8 cellular contexts compared by ENCODE assay signal in the genomic region with DNA sequence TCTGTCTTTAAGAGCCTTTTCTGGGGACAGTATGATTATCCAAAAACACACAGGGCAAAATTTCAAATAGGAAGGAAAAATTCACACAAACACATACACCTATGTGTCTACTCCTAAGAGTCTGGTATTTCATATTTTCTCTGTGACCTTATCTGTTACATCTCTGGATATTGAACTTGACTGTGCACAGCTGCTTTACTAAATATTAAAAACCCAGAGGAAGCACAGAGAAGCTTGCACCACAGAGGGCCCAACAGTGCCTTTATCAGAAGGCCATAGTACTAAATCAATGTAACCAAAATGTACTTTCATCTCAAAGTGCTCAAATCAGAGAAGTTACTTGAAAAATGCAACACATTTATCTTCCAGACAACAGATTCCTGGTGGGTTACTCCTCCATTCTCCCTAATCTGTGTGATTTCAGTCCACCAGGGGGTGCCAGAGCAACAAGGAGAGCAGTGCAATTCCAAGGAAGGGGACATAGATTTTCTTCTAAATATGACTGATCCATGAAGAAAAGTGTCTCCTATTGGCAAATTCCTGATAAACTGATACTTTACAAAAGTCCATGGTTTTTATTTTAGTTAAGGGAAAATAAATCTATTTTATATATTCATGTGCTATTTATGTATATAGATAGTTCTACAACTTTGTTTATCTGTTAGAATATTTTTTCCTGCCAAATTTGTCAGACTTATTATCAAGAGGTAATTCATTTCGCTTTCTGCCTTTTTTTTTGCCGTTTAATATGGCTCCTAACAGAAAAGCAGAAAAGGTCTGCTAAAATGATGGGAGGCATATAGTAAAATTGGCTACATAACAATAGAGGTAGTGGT.
A peak's percentile ranks its signal among the peaks of the same experiment; 100 is the strongest.
DNase-seq lines count a peak whose midpoint lies in the region; ATAC-seq lines count a peak whose summit lies in the region.

No MANE protein-coding gene starts in this region.

- no peak overlapping the region for H2BK5ac ChIP-seq in neuronal stem cell (ENCODE audit: low read length)

- H3K9me3 Mint-ChIP-seq in activated naive CD4-positive, alpha-beta T cell treated with anti-CD3 and anti-CD28 coated beads for 36 hours, result peaks cover 1% of the 10 kb centered on the region

- peaks cover 0 to 2% of the 10 kb centered on the region in 2 donors for H3K4me1 ChIP-seq in neuronal stem cell (ENCODE audit: control insufficient read depth in 2 of 2, insufficient read depth in 1 of 2, low read depth in 1 of 2, low read length in 2 of 2)

- ATAC-seq in HG02588 (IDR thresholded peaks at IDR 0.05; ENCODE audit: unreplicated experiment) (no peak), GM18868 (IDR thresholded peaks at IDR 0.05; ENCODE audit: unreplicated experiment) (no peak)

- CTCF ChIA-PET in activated naive CD4-positive, alpha-beta T cell treated with anti-CD3 and anti-CD28 coated beads for 36 hours (lab: Charles Lee), result no interaction called here

- H3K27ac ChIP-seq in neuronal stem cell (replicated peaks; ENCODE audit: low read length), result no peak overlapping the region

- no peak overlapping the region for H2BK12ac ChIP-seq in neuronal stem cell (ENCODE audit: low read length)

- H3K4me3 Mint-ChIP-seq in activated naive CD4-positive, alpha-beta T cell treated with anti-CD3 and anti-CD28 coated beads for 36 hours, result no peak overlapping the region

- no peaks in the 10 kb centered on the region for H3K36me3 ChIP-seq in neuronal stem cell (replicated peaks in 1 of 2; ENCODE audit: control insufficient read depth in 2 of 2, insufficient read depth in 2 of 2, low read length in 2 of 2)

- no peak overlapping the region for H4K8ac ChIP-seq in neuronal stem cell (ENCODE audit: low read depth, low read length)

- H3K4me1 Mint-ChIP-seq in activated naive CD4-positive, alpha-beta T cell treated with anti-CD3 and anti-CD28 coated beads for 36 hours (ENCODE audit: low read depth), result no peaks in the 10 kb centered on the region

- H3K14ac ChIP-seq in neuronal stem cell (ENCODE audit: low read length), result no peak overlapping the region

- H3K27me3 Mint-ChIP-seq in activated naive CD4-positive, alpha-beta T cell treated with anti-CD3 and anti-CD28 coated beads for 36 hours (ENCODE audit: low read depth), result no peaks in the 10 kb centered on the region

- intact Hi-C loops in activated naive CD4-positive, alpha-beta T cell treated with anti-CD3 and anti-CD28 coated beads for 36 hours (cut with micrococcal nuclease), result loop anchor here (5.0 kb wide), 1 partner anchor 1668 kb away; no protein-coding TSS in a partner anchor

- no peaks in the 10 kb centered on the region for H3K79me1 ChIP-seq in neuronal stem cell (ENCODE audit: low read depth, low read length)

- H2BK15ac ChIP-seq in neuronal stem cell (ENCODE audit: low read length), result no peak overlapping the region

- DNase-seq in activated naive CD4-positive, alpha-beta T cell treated with anti-CD3 and anti-CD28 coated beads for 36 hours, result peak; percentile 47
- DNase-seq in activated naive CD4-positive, alpha-beta T cell (lab: John Stamatoyannopoulos, UW), result no peak
- DNase-seq in NCI-H1417 treated with DMSO at 0.1 percent for 48 hours (lab: John Stamatoyannopoulos, UW) (peak; percentile 29), T1000 (lab: John Stamatoyannopoulos, UW) (peak; percentile 65), fibroblast of the conjunctiva (ENCODE audit: low read depth) (peak; percentile 50), neuronal stem cell (ENCODE audit: low spot score) (peak; percentile 68)

- no peaks in the 10 kb centered on the region for H3K9me3 ChIP-seq in neuronal stem cell (replicated peaks in 1 of 2; ENCODE audit: control insufficient read depth in 2 of 2, insufficient read depth in 1 of 2, low read depth in 1 of 2, low read length in 2 of 2)

- no peak overlapping the region for H3K4ac ChIP-seq in neuronal stem cell (ENCODE audit: low read length)

- no peaks in the 10 kb centered on the region for H3K36me3 Mint-ChIP-seq in activated naive CD4-positive, alpha-beta T cell treated with anti-CD3 and anti-CD28 coated beads for 36 hours (ENCODE audit: low read depth)

- no peak overlapping the region for H2AK5ac ChIP-seq in neuronal stem cell (ENCODE audit: low read depth, low read length)

- no peak overlapping the region for H3K4me2 ChIP-seq in neuronal stem cell (ENCODE audit: insufficient read depth, low read length, poor library complexity, severe bottlenecking)

- no peak overlapping the region for H3K27ac Mint-ChIP-seq in activated naive CD4-positive, alpha-beta T cell treated with anti-CD3 and anti-CD28 coated beads for 36 hours

- no peak overlapping the region for H2BK120ac ChIP-seq in neuronal stem cell (ENCODE audit: low read depth, low read length)

- no peak overlapping the region for H4K91ac ChIP-seq in neuronal stem cell (ENCODE audit: low read depth, low read length, poor library complexity)

- no peaks in the 10 kb centered on the region for H3K27me3 ChIP-seq in neuronal stem cell (ENCODE audit: control insufficient read depth in 3 of 3, insufficient read depth in 3 of 3, low read depth in 1 of 3, low read length in 3 of 3)

- no peak overlapping the region for H3K4me3 ChIP-seq in neuronal stem cell (ENCODE audit: low read length in 2 of 2)

- H3K23ac ChIP-seq in neuronal stem cell (ENCODE audit: low read depth, low read length, poor library complexity), result no peak overlapping the region

- no CpG with 5 or more reads among the region's 2 CpGs for WGBS in neuronal stem cell (ENCODE audit: extremely low coverage in 2 of 2, insufficient read length in 2 of 2, insufficient replicate concordance in 1 of 2), 2 donors

- H3K18ac ChIP-seq in neuronal stem cell (ENCODE audit: low read length), result no peak overlapping the region

- no peak overlapping the region for H3K9ac ChIP-seq in neuronal stem cell (ENCODE audit: low read depth, low read length, poor library complexity)

- peak overlapping the region; percentile 31 for H2AFZ ChIP-seq in neuronal stem cell (ENCODE audit: low read length)

Comparison
In these comparisons a context has a peak if more than half of its experiments do, and no peak if none do; other contexts are left out.
1. DNase-seq: peak in activated naive CD4-positive, alpha-beta T cell treated with anti-CD3 and anti-CD28 coated beads for 36 hours (single experiment), NCI-H1417 treated with DMSO at 0.1 percent for 48 hours (single experiment), T1000 (single experiment), fibroblast of the conjunctiva (single experiment) and neuronal stem cell (single experiment); none in activated naive CD4-positive, alpha-beta T cell (0 of 4).